ENCODE assay signal across 8 cellular contexts in genomic region chrX:132023896-132024386, GRCh38. TPM values are rescaled to one million over a fixed set of nuclear protein-coding genes. Genes with fewer than 3 reads are reported as not detected.
DNase-seq lines count a peak whose midpoint lies in the region; ATAC-seq and TF ChIP-seq lines count a peak whose summit lies in the region.

No MANE protein-coding gene starts in this region.

- H3K27ac ChIP-seq in GM23248 (no peak overlapping the region), esophagus (ENCODE audit: low read depth in 2 of 2, low read length in 1 of 2) (peak overlapping the region; percentile 72 to 85), neural progenitor cell (no peak overlapping the region), upper lobe of right lung (peak overlapping the region; percentile 65)

- 8 to 48% methylated on average over 2 to 15 of the region's 16 CpGs for whole genome bisulfite sequencing in GM23248 (ENCODE audit: low coverage in 1 of 2, low lambda C conversion rate in 2 of 2, missing lambda C conversion rate in 2 of 2), 2 experiments
- WGBS in esophagus, 2 donors: 1 to 16% methylated on average over 14 to 16 of the region's 16 CpGs

- H3K9me3 ChIP-seq in GM23248 (ENCODE audit: low read depth) (no peaks in the 10 kb centered on the region), esophagus (ENCODE audit: control insufficient read depth in 2 of 2, insufficient read depth in 1 of 2, low read depth in 1 of 2, low read length in 1 of 2) (no peaks in the 10 kb centered on the region), neural progenitor cell (ENCODE audit: low read depth) (no peaks in the 10 kb centered on the region), upper lobe of right lung (no peaks in the 10 kb centered on the region)

- intact Hi-C loops in upper lobe of right lung (cut with DNase I): no loop called here

- in situ Hi-C loops in GM23248 (cut with MboI): no loop called here

- H3K4me3 Mint-ChIP-seq in neural progenitor cell: peak overlapping the region; percentile 100

- ATAC-seq in upper lobe of right lung: peak; percentile 68

- H4K20me1 ChIP-seq in GM23248 (ENCODE audit: insufficient read depth) (no peaks in the 10 kb centered on the region), neural progenitor cell (ENCODE audit: low read depth) (no peaks in the 10 kb centered on the region)

- no peaks in the 10 kb centered on the region for H3K4me1 ChIP-seq in GM23248 (ENCODE audit: insufficient read depth)
- no peaks in the 10 kb centered on the region for H3K4me1 ChIP-seq in esophagus (ENCODE audit: control insufficient read depth in 2 of 2, insufficient read depth in 2 of 2, low read length in 1 of 2)
- no peaks in the 10 kb centered on the region for H3K4me1 ChIP-seq in neural progenitor cell
- H3K4me1 ChIP-seq in upper lobe of right lung: no peaks in the 10 kb centered on the region

- H3K27me3 Mint-ChIP-seq in neural progenitor cell (ENCODE audit: insufficient read depth, low read depth): peaks cover 5% of the 10 kb centered on the region

- no peaks in the 10 kb centered on the region for H3F3A ChIP-seq in GM23248 (ENCODE audit: insufficient read depth)
- H3F3A ChIP-seq in neural progenitor cell (ENCODE audit: low read depth): no peaks in the 10 kb centered on the region

- H3K9me3 Mint-ChIP-seq in neural progenitor cell: no peaks in the 10 kb centered on the region

- peaks cover 21% of the 10 kb centered on the region for H3K4me1 Mint-ChIP-seq in neural progenitor cell

- H3K79me2 ChIP-seq in GM23248 (ENCODE audit: insufficient read depth): no peaks in the 10 kb centered on the region
- H3K79me2 ChIP-seq in neural progenitor cell (ENCODE audit: low read depth): peaks cover 54% of the 10 kb centered on the region

- DNase-seq in GM23248 (no peak), LoVo (ENCODE audit: low spot score) (peak; percentile 1), neural progenitor cell (ENCODE audit: low spot score) (peak; percentile 49), upper lobe of right lung (peak; percentile 69), NCI-H446 (lab: John Stamatoyannopoulos, UW) (no peak)
- peak; percentile 29 to 31 (median 29) for DNase-seq in activated CD8-positive, alpha-beta memory T cell treated with anti-CD3 and anti-CD28 coated beads for 48 hours (ENCODE audit: low read depth in 2 of 3, low spot score in 2 of 3)

- peak overlapping the region; percentile 99 for H3K27ac Mint-ChIP-seq in neural progenitor cell

- peaks cover 6% of the 10 kb centered on the region for H3K36me3 Mint-ChIP-seq in neural progenitor cell

- peak overlapping the region; percentile 78 for H3K4me2 ChIP-seq in GM23248 (ENCODE audit: unreplicated experiment)
- peak overlapping the region; percentile 86 for H3K4me2 ChIP-seq in neural progenitor cell

- H3K4me3 ChIP-seq in GM08714 (ENCODE audit: low read length): peak overlapping the region; percentile 81
- peak overlapping the region; percentile 70 for H3K4me3 ChIP-seq in GM23248
- peak overlapping the region; percentile 54 to 92 for H3K4me3 ChIP-seq in esophagus (ENCODE audit: low read depth in 1 of 2, low read length in 2 of 2)
- H3K4me3 ChIP-seq in neural progenitor cell: peak overlapping the region; percentile 70
- H3K4me3 ChIP-seq in upper lobe of right lung: peak overlapping the region; percentile 57

- H3K36me3 ChIP-seq in GM23248 (ENCODE audit: low read depth) (no peaks in the 10 kb centered on the region), esophagus (ENCODE audit: control insufficient read depth in 2 of 2, insufficient read depth in 2 of 2, low read length in 1 of 2) (no peaks in the 10 kb centered on the region), neural progenitor cell (no peaks in the 10 kb centered on the region), upper lobe of right lung (no peaks in the 10 kb centered on the region)

- H3K27me3 ChIP-seq in GM23248 (replicated peaks; ENCODE audit: insufficient read depth) (no peaks in the 10 kb centered on the region), esophagus (ENCODE audit: control insufficient read depth in 1 of 2, insufficient read depth in 2 of 2, low read length in 2 of 2) (peaks cover 0 to 3% of the 10 kb centered on the region in 2 donors), neural progenitor cell (no peaks in the 10 kb centered on the region), upper lobe of right lung (no peaks in the 10 kb centered on the region)

- no peaks in the 10 kb centered on the region for H3K9me2 ChIP-seq in GM23248 (ENCODE audit: insufficient read depth)

- no peak for TF ChIP-seq CTCF in neural progenitor cell (IDR thresholded peaks at IDR 0.05)
- no peak for TF ChIP-seq CTCF in upper lobe of right lung (IDR thresholded peaks at IDR 0.05)

- H2AFZ ChIP-seq in GM23248 (peak overlapping the region; percentile 83), neural progenitor cell (replicated peaks) (no peak overlapping the region)

- H3K9ac ChIP-seq in GM23248 (no peak overlapping the region), neural progenitor cell (no peak overlapping the region)

RNA-seq across cellular contexts. Expression of gene STK26, which starts 0.8 kb away (rescaled TPM):
- 1.0 and 1.1 TPM in 2 replicates for total RNA-seq in GM23248 (2014; rRNA removed; shearing (Covaris generic))
- polyA plus RNA-seq in GM23248 (2016; fragmentation: Nextera tagmentation; extraction: Ambion mirVana): 0.74 and 1.1 TPM in 2 replicates
- 1 to 10 TPM; 6.9 to 9.1 TPM for polyA plus RNA-seq in esophagus
- total RNA-seq in neural progenitor cell (ENCODE audit: low replicate concordance): 115 and 182 TPM in 2 replicates
- 12.2 TPM for total RNA-seq in upper lobe of right lung

Comparison
In these comparisons a context has a peak if more than half of its experiments do, and no peak if none do; other contexts are left out.
1. DNase-seq: peak in LoVo (single experiment), activated CD8-positive, alpha-beta memory T cell treated with anti-CD3 and anti-CD28 coated beads for 48 hours (3 of 3), neural progenitor cell (single experiment) and upper lobe of right lung (single experiment); none in GM23248 (single experiment) and NCI-H446 (0 of 2).
2. H3K27ac ChIP-seq: peak in esophagus (2 of 2) and upper lobe of right lung (single experiment); none in GM23248 (single experiment) and neural progenitor cell (single experiment).
3. Peak in every context shown above with its lines, with median percentiles within 50 percentile points of each other: H3K4me3 ChIP-seq.